1 cellular context compared by ENCODE assay signal in the genomic region with DNA sequence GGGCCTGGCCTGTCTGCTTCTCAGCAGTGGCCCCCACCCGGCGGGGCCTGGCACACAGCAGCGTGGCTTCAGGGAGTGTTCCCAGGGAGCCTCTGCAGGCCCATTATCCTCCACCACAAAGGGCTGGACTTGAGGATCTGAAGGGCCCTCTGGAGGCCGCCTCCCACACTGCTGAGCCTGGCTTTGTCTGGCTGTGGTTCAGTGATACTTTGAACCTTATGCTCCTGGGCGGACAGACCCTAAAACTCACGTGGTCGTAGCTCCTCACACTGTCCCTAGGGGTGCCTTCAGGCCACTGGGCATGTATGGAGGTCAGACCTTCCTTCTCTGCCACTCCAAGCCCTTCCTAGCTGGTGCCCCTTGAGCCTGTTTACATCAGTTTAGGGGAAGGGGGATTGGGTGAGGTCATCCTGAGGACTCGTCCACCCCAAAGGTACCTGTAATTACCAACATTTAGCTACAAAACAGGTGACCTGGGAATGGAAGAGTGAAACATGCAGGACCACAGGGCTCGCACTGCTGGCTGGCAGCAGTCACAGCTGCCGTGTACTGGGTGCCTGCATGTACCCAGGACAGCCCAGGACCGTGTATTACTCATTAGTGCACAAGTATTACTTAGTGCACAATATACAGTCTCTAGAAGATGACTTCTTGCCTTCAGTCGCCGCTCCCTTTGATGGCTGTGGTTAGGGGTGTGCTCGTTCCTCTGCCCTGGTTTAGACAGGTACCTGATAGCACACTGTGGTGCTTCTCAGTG.
TF ChIP-seq lines count a peak whose summit lies in the region.

No MANE protein-coding gene starts in this region.

TF ChIP-seq in HepG2, 621 proteins besides CTCF, POLR2A, EP300 and RAD21 (continued from another document and continues in another):
- TF ChIP-seq, protein P1, sequence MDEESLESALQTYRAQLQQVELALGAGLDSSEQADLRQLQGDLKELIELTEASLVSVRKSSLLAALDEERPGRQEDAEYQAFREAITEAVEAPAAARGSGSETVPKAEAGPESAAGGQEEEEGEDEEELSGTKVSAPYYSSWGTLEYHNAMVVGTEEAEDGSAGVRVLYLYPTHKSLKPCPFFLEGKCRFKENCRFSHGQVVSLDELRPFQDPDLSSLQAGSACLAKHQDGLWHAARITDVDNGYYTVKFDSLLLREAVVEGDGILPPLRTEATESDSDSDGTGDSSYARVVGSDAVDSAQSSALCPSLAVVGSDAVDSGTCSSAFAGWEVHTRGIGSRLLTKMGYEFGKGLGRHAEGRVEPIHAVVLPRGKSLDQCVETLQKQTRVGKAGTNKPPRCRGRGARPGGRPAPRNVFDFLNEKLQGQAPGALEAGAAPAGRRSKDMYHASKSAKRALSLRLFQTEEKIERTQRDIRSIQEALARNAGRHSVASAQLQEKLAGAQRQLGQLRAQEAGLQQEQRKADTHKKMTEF (CRISPR knock-in tag; IDR thresholded peaks at IDR 0.05): 0 out of 2 replicates have a peak, but pooled peaks have one; percentile 33
- TF ChIP-seq NR2F6 (IDR thresholded peaks at IDR 0.05) (0 out of 2 replicates have a peak, but pooled peaks have one; percentile 12), NR2F6 (CRISPR knock-in tag; IDR thresholded peaks at IDR 0.05) (peak; percentile 52; the same call in 1 of the 2 replicates), ZNF629 (CRISPR knock-in tag; conservative IDR thresholded peaks at IDR 0.05) (peak; percentile 64), ZNF501 (CRISPR knock-in tag; IDR thresholded peaks at IDR 0.05) (peak; percentile 60), GFI1 (CRISPR knock-in tag; IDR thresholded peaks at IDR 0.05; ENCODE audit: borderline replicate concordance) (0 out of 2 replicates have a peak, but pooled peaks have one; percentile 47), ZNF543 (CRISPR knock-in tag; IDR thresholded peaks at IDR 0.05) (0 out of 2 replicates have a peak, but pooled peaks have one; percentile 61), KMT2A (CRISPR knock-in tag; IDR thresholded peaks at IDR 0.05) (no peak), SIN3A (IDR thresholded peaks at IDR 0.05; ENCODE audit: borderline replicate concordance, low read depth, low read length) (no peak), KMT2B (CRISPR knock-in tag; IDR thresholded peaks at IDR 0.05) (0 out of 2 replicates have a peak, but pooled peaks have one; percentile 51), FOXC1 (CRISPR knock-in tag; IDR thresholded peaks at IDR 0.05; ENCODE audit: borderline replicate concordance) (0 out of 2 replicates have a peak, but pooled peaks have one; percentile 27), NFATC3 (CRISPR knock-in tag; IDR thresholded peaks at IDR 0.05) (no peak), PITX1 (CRISPR knock-in tag; IDR thresholded peaks at IDR 0.05) (peak; percentile 55; the same call in 1 of the 2 replicates), ZNF207 (IDR thresholded peaks at IDR 0.05; ENCODE audit: borderline replicate concordance) (no peak), ZNF230 (CRISPR knock-in tag; IDR thresholded peaks at IDR 0.05) (0 out of 2 replicates have a peak, but pooled peaks have one; percentile 51), BORCS8-MEF2B (CRISPR knock-in tag; IDR thresholded peaks at IDR 0.05) (peak; percentile 85), STAG1 (CRISPR knock-in tag; IDR thresholded peaks at IDR 0.05) (peak; percentile 51), ZNF253 (CRISPR knock-in tag; IDR thresholded peaks at IDR 0.05; ENCODE audit: borderline replicate concordance) (no peak), ZNF777 (CRISPR knock-in tag; IDR thresholded peaks at IDR 0.05) (no peak), ZNF335 (CRISPR knock-in tag; IDR thresholded peaks at IDR 0.05) (peak; percentile 29; the same call in 1 of the 2 replicates), THAP11 (CRISPR knock-in tag; IDR thresholded peaks at IDR 0.05) (no peak), DMAP1 (CRISPR knock-in tag; IDR thresholded peaks at IDR 0.05) (peak; percentile 81; the same call in 1 of the 2 replicates), LCORL (IDR thresholded peaks at IDR 0.05) (no peak), LCORL (CRISPR knock-in tag; IDR thresholded peaks at IDR 0.05) (peak; percentile 74; the same call in 1 of the 2 replicates), REPIN1 (CRISPR knock-in tag; IDR thresholded peaks at IDR 0.05; ENCODE audit: borderline replicate concordance, low read depth) (peak; percentile 52; the same call in 1 of the 2 replicates), ZNF746 (CRISPR knock-in tag; IDR thresholded peaks at IDR 0.05) (no peak)
- TF ChIP-seq, protein P2, sequence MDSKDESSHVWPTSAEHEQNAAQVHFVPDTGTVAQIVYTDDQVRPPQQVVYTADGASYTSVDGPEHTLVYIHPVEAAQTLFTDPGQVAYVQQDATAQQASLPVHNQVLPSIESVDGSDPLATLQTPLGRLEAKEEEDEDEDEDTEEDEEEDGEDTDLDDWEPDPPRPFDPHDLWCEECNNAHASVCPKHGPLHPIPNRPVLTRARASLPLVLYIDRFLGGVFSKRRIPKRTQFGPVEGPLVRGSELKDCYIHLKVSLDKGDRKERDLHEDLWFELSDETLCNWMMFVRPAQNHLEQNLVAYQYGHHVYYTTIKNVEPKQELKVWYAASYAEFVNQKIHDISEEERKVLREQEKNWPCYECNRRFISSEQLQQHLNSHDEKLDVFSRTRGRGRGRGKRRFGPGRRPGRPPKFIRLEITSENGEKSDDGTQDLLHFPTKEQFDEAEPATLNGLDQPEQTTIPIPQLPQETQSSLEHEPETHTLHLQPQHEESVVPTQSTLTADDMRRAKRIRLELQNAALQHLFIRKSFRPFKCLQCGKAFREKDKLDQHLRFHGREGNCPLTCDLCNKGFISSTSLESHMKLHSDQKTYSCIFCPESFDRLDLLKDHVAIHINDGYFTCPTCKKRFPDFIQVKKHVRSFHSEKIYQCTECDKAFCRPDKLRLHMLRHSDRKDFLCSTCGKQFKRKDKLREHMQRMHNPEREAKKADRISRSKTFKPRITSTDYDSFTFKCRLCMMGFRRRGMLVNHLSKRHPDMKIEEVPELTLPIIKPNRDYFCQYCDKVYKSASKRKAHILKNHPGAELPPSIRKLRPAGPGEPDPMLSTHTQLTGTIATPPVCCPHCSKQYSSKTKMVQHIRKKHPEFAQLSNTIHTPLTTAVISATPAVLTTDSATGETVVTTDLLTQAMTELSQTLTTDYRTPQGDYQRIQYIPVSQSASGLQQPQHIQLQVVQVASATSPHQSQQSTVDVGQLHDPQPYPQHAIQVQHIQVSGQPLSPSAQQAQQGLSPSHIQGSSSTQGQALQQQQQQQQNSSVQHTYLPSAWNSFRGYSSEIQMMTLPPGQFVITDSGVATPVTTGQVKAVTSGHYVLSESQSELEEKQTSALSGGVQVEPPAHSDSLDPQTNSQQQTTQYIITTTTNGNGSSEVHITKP (CRISPR knock-in tag; IDR thresholded peaks at IDR 0.05; ENCODE audit: low read depth): no peak
- TF ChIP-seq, protein P3, sequence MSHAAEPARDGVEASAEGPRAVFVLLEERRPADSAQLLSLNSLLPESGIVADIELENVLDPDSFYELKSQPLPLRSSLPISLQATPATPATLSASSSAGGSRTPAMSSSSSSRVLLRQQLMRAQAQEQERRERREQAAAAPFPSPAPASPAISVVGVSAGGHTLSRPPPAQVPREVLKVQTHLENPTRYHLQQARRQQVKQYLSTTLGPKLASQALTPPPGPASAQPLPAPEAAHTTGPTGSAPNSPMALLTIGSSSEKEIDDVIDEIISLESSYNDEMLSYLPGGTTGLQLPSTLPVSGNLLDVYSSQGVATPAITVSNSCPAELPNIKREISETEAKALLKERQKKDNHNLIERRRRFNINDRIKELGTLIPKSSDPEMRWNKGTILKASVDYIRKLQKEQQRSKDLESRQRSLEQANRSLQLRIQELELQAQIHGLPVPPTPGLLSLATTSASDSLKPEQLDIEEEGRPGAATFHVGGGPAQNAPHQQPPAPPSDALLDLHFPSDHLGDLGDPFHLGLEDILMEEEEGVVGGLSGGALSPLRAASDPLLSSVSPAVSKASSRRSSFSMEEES (CRISPR knock-in tag; IDR thresholded peaks at IDR 0.05): peak; percentile 58; the same call in 1 of the 2 replicates
- TF ChIP-seq, protein P4, sequence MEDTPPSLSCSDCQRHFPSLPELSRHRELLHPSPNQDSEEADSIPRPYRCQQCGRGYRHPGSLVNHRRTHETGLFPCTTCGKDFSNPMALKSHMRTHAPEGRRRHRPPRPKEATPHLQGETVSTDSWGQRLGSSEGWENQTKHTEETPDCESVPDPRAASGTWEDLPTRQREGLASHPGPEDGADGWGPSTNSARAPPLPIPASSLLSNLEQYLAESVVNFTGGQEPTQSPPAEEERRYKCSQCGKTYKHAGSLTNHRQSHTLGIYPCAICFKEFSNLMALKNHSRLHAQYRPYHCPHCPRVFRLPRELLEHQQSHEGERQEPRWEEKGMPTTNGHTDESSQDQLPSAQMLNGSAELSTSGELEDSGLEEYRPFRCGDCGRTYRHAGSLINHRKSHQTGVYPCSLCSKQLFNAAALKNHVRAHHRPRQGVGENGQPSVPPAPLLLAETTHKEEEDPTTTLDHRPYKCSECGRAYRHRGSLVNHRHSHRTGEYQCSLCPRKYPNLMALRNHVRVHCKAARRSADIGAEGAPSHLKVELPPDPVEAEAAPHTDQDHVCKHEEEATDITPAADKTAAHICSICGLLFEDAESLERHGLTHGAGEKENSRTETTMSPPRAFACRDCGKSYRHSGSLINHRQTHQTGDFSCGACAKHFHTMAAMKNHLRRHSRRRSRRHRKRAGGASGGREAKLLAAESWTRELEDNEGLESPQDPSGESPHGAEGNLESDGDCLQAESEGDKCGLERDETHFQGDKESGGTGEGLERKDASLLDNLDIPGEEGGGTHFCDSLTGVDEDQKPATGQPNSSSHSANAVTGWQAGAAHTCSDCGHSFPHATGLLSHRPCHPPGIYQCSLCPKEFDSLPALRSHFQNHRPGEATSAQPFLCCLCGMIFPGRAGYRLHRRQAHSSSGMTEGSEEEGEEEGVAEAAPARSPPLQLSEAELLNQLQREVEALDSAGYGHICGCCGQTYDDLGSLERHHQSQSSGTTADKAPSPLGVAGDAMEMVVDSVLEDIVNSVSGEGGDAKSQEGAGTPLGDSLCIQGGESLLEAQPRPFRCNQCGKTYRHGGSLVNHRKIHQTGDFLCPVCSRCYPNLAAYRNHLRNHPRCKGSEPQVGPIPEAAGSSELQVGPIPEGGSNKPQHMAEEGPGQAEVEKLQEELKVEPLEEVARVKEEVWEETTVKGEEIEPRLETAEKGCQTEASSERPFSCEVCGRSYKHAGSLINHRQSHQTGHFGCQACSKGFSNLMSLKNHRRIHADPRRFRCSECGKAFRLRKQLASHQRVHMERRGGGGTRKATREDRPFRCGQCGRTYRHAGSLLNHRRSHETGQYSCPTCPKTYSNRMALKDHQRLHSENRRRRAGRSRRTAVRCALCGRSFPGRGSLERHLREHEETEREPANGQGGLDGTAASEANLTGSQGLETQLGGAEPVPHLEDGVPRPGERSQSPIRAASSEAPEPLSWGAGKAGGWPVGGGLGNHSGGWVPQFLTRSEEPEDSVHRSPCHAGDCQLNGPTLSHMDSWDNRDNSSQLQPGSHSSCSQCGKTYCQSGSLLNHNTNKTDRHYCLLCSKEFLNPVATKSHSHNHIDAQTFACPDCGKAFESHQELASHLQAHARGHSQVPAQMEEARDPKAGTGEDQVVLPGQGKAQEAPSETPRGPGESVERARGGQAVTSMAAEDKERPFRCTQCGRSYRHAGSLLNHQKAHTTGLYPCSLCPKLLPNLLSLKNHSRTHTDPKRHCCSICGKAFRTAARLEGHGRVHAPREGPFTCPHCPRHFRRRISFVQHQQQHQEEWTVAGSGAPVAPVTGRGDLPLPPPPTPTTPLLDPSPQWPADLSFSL (CRISPR knock-in tag; IDR thresholded peaks at IDR 0.05): no peak
- TF ChIP-seq, protein P5, sequence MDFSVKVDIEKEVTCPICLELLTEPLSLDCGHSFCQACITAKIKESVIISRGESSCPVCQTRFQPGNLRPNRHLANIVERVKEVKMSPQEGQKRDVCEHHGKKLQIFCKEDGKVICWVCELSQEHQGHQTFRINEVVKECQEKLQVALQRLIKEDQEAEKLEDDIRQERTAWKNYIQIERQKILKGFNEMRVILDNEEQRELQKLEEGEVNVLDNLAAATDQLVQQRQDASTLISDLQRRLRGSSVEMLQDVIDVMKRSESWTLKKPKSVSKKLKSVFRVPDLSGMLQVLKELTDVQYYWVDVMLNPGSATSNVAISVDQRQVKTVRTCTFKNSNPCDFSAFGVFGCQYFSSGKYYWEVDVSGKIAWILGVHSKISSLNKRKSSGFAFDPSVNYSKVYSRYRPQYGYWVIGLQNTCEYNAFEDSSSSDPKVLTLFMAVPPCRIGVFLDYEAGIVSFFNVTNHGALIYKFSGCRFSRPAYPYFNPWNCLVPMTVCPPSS (IDR thresholded peaks at IDR 0.05): no peak
- TF ChIP-seq, protein P6, sequence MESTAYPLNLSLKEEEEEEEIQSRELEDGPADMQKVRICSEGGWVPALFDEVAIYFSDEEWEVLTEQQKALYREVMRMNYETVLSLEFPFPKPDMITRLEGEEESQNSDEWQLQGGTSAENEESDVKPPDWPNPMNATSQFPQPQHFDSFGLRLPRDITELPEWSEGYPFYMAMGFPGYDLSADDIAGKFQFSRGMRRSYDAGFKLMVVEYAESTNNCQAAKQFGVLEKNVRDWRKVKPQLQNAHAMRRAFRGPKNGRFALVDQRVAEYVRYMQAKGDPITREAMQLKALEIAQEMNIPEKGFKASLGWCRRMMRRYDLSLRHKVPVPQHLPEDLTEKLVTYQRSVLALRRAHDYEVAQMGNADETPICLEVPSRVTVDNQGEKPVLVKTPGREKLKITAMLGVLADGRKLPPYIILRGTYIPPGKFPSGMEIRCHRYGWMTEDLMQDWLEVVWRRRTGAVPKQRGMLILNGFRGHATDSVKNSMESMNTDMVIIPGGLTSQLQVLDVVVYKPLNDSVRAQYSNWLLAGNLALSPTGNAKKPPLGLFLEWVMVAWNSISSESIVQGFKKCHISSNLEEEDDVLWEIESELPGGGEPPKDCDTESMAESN (CRISPR knock-in tag; conservative IDR thresholded peaks at IDR 0.05): peak; percentile 60; the same call in 1 of the 2 replicates
- TF ChIP-seq, protein P7, sequence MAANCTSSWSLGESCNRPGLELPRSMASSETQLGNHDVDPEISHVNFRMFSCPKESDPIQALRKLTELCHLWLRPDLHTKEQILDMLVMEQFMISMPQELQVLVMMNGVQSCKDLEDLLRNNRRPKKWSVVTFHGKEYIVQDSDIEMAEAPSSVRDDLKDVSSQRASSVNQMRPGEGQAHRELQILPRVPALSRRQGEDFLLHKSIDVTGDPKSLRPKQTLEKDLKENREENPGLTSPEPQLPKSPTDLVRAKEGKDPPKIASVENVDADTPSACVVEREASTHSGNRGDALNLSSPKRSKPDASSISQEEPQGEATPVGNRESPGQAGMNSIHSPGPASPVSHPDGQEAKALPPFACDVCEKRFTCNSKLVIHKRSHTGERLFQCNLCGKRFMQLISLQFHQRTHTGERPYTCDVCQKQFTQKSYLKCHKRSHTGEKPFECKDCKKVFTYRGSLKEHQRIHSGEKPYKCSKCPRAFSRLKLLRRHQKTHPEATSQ (CRISPR knock-in tag; IDR thresholded peaks at IDR 0.05; ENCODE audit: borderline replicate concordance): no peak
- TF ChIP-seq, protein P8, sequence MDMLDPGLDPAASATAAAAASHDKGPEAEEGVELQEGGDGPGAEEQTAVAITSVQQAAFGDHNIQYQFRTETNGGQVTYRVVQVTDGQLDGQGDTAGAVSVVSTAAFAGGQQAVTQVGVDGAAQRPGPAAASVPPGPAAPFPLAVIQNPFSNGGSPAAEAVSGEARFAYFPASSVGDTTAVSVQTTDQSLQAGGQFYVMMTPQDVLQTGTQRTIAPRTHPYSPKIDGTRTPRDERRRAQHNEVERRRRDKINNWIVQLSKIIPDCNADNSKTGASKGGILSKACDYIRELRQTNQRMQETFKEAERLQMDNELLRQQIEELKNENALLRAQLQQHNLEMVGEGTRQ (IDR thresholded peaks at IDR 0.05; ENCODE audit: low read depth, low read length): no peak
- TF ChIP-seq, protein P8 (CRISPR knock-in tag; IDR thresholded peaks at IDR 0.05; ENCODE audit: borderline replicate concordance): peak; percentile 52; the same call in 1 of the 2 replicates
